Comparison of ENCODE assay signal across 13 cellular contexts in the genomic region with DNA sequence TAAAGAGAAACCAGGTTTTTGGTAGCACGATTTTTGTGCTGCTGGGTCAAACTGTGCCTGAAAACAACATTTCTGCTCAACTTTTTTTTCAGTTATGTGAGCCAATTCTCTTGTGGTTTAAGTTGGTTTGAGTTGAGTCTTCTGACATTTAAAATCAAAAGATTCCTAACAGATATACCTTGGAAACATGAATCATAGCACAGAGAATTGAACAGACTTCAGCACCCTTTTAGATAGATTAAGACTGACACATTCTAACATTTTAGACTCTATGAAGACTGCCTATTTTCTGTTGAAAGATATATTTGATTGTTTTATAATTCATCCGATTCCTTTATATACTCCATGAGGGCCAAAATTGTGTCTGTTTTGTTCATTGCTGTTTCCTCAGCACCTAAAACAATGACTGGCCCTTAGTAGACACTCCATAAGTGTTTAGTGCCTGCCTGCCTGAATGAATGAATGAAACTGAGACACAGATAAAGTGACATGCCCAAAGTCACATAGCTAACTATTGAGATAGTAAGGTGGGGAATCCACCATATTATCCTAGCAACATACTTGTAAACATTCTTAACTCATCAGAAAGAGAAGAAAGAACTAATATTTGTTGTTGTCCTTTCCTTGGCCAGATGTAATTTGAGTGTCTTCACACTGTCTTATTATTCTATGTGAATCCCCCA.
"Had no signal": no experiment of that assay in that cellular context is flagged by ENCODE, and none has a peak within 500 bp of the region (broad histone marks: within the 10 kb centered on the region; RNA-seq: fewer than 3 reads in every experiment).

No MANE protein-coding gene starts in this region.

- H3K9me3 Mint-ChIP-seq: type B pancreatic cell had no signal

- ATAC-seq: body of pancreas, left cardiac atrium, psoas muscle, right cardiac atrium had no signal

- H3K27ac Mint-ChIP-seq: activated naive CD8-positive, alpha-beta T cell treated with anti-CD3 and anti-CD28 coated beads, Interleukin-2, amount 10 ng/mL, durations not matched to agents 7 days and 5 days; naive B cell; type B pancreatic cell had no signal

- H3K36me3 Mint-ChIP-seq: activated naive CD8-positive, alpha-beta T cell treated with anti-CD3 and anti-CD28 coated beads, Interleukin-2, amount 10 ng/mL, durations not matched to agents 7 days and 5 days; naive B cell; type B pancreatic cell had no signal

- DNase-seq: activated CD4-positive, alpha-beta T cell treated with anti-CD3 and anti-CD28 coated beads, Interleukin-2, amount 50 U/mL, for 1 hour; activated naive CD8-positive, alpha-beta T cell treated with anti-CD3 and anti-CD28 coated beads, Interleukin-2, amount 10 ng/mL, durations not matched to agents 7 days and 5 days; body of pancreas; dermis blood vessel endothelial cell; effector memory CD4-positive, alpha-beta T cell; left cardiac atrium; mesenchymal stem cell; naive B cell; psoas muscle; right cardiac atrium; testis had no signal

- H3K27me3 Mint-ChIP-seq: activated naive CD8-positive, alpha-beta T cell treated with anti-CD3 and anti-CD28 coated beads, Interleukin-2, amount 10 ng/mL, durations not matched to agents 7 days and 5 days; naive B cell; type B pancreatic cell had no signal

- H3K4me3 Mint-ChIP-seq: activated naive CD8-positive, alpha-beta T cell treated with anti-CD3 and anti-CD28 coated beads, Interleukin-2, amount 10 ng/mL, durations not matched to agents 7 days and 5 days; naive B cell; neural crest cell; type B pancreatic cell had no signal
